1 cellular context compared by ENCODE assay signal in the genomic region with DNA sequence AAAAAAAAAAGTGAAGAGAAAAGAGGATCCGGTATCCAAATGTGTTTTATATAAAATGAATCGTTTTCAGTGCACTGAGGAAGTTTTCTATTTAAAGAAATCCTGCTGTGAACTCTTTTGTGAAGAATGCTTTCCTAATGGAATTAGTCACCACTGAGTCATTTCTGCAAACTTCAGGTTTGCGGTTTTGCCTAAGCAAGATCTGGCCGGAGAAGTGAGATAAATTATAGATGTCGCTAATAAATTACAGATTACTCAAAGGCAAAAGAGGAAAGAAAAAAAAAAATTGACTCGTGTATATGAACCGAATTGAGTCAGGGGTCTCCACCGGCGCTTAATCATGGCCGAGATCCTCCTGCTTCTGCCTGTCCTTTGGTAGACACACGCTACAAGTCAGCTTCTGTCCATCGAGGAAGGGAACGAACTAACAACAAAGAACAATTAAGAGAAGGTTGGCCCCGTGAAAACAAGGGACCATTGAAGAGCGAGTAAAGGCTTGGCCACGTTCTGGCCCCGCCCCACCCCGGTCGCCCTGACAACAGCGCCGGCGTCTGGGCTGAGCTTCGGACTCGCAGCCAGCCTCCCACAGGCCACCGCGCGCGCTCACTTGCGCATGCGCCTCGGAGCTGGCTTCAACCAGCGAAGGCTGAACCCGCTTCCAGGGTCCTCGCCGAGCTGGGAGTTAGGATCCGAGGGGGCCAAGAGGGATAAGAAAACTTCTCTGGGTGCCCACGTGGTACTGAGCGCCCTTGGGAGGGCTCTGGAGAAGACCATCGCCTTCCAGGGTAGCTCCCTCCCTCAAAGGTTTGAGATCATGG.
TF ChIP-seq lines count a peak whose summit lies in the region.

No MANE protein-coding gene starts in this region.

TF ChIP-seq in HEK293, 187 proteins besides CTCF, POLR2A, EP300 and RAD21 (continued from another document):
- TF ChIP-seq, protein P1, sequence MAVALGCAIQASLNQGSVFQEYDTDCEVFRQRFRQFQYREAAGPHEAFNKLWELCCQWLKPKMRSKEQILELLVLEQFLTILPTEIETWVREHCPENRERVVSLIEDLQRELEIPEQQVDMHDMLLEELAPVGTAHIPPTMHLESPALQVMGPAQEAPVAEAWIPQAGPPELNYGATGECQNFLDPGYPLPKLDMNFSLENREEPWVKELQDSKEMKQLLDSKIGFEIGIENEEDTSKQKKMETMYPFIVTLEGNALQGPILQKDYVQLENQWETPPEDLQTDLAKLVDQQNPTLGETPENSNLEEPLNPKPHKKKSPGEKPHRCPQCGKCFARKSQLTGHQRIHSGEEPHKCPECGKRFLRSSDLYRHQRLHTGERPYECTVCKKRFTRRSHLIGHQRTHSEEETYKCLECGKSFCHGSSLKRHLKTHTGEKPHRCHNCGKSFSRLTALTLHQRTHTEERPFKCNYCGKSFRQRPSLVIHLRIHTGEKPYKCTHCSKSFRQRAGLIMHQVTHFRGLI (tag by site-specific recombination; IDR thresholded peaks at IDR 0.05), result peak; percentile 78; the same call in 1 of the 2 replicates
- TF ChIP-seq ZNF394 (tag by site-specific recombination; IDR thresholded peaks at IDR 0.05; ENCODE audit: borderline replicate concordance), result 0 out of 2 replicates have a peak, but pooled peaks have one; percentile 60
- TF ChIP-seq ZBTB48 (tag by site-specific recombination; IDR thresholded peaks at IDR 0.05), result peak; percentile 88
- TF ChIP-seq, protein P2, sequence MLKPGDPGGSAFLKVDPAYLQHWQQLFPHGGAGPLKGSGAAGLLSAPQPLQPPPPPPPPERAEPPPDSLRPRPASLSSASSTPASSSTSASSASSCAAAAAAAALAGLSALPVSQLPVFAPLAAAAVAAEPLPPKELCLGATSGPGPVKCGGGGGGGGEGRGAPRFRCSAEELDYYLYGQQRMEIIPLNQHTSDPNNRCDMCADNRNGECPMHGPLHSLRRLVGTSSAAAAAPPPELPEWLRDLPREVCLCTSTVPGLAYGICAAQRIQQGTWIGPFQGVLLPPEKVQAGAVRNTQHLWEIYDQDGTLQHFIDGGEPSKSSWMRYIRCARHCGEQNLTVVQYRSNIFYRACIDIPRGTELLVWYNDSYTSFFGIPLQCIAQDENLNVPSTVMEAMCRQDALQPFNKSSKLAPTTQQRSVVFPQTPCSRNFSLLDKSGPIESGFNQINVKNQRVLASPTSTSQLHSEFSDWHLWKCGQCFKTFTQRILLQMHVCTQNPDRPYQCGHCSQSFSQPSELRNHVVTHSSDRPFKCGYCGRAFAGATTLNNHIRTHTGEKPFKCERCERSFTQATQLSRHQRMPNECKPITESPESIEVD (tag by site-specific recombination; IDR thresholded peaks at IDR 0.05), result peak; percentile 93
- TF ChIP-seq, protein P3, sequence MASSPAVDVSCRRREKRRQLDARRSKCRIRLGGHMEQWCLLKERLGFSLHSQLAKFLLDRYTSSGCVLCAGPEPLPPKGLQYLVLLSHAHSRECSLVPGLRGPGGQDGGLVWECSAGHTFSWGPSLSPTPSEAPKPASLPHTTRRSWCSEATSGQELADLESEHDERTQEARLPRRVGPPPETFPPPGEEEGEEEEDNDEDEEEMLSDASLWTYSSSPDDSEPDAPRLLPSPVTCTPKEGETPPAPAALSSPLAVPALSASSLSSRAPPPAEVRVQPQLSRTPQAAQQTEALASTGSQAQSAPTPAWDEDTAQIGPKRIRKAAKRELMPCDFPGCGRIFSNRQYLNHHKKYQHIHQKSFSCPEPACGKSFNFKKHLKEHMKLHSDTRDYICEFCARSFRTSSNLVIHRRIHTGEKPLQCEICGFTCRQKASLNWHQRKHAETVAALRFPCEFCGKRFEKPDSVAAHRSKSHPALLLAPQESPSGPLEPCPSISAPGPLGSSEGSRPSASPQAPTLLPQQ (tag by site-specific recombination; IDR thresholded peaks at IDR 0.05), result peak; percentile 70
- TF ChIP-seq ZNF324 (tag by site-specific recombination; IDR thresholded peaks at IDR 0.05), result peak; percentile 79
- peak; percentile 8; the same call in 1 of the 2 replicates for TF ChIP-seq ZNF654 (tag by site-specific recombination; IDR thresholded peaks at IDR 0.05; ENCODE audit: low read depth)
- TF ChIP-seq ZNF629 (tag by site-specific recombination; IDR thresholded peaks at IDR 0.05), result peak; percentile 88
- peak; percentile 78 for TF ChIP-seq ZNF184 (tag by site-specific recombination; IDR thresholded peaks at IDR 0.05)
- TF ChIP-seq ZNF366 (tag by site-specific recombination; conservative IDR thresholded peaks at IDR 0.05), result peak; percentile 98
- TF ChIP-seq ZNF433 (tag by site-specific recombination; IDR thresholded peaks at IDR 0.05; ENCODE audit: low read depth), result no peak
TF ChIP-seq in HEK293: peak in this region for 57.
